ENCODE assay signal across 8 cellular contexts in the genomic region with DNA sequence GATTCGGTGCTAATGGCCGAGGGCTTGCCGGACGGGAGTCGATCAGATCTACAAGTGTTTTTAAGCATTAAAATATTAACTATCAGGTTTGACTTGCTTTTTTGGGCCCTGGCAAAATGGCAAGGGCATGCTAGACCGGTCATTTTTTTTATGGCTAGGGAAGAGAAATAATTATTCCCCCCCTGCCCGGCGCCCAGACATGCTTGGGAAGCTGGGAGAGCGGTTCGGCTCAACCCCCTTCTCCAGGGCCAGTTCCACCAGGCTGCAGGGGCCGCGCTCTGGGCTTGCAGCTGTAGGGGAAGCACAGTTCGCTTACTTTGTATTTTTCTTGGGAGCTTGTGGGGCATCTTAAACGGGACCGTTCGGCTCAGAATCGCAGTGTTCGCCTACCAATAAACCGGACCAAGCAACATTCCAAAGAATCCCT. TPM values are rescaled to one million over a fixed set of nuclear protein-coding genes. Genes with fewer than 3 reads are reported as not detected.
A peak's percentile ranks its signal among the peaks of the same experiment; 100 is the strongest.
DNase-seq lines count a peak whose midpoint lies in the region; ATAC-seq and TF ChIP-seq lines count a peak whose summit lies in the region.

No MANE protein-coding gene starts in this region.

- H4K8ac ChIP-seq in neuronal stem cell (ENCODE audit: low read depth, low read length) = no peak overlapping the region

- no peak overlapping the region for H3K14ac ChIP-seq in neuronal stem cell (ENCODE audit: low read length)

- H4K20me1 ChIP-seq in BLaER1 treated with 17β-estradiol and CSF1 and Interleukin-3, amounts not matched to agents 10 nM and 100 nM = peaks cover 48 to 60% (median 53%) of the 10 kb centered on the region in 11 experiments; a peak in 21 of 22 replicates

- in situ Hi-C loops in G401 (cut with HindIII; ENCODE audit: low sequenced_read_pairs) = no loop called here

- peak overlapping the region in 10 of 11 experiments; percentile 94 to 99 (median 98); a peak in 21 of 22 replicates for H3K27ac ChIP-seq in BLaER1 treated with 17β-estradiol and CSF1 and Interleukin-3, amounts not matched to agents 10 nM and 100 nM
- H3K27ac ChIP-seq in SJSA1 (peak overlapping the region; percentile 85), foreskin keratinocyte (peak overlapping the region; percentile 96), neuronal stem cell (replicated peaks; ENCODE audit: low read length) (peak overlapping the region; percentile 99)

- peaks cover 9 to 46% (median 20%) of the 10 kb centered on the region in 11 experiments; a peak in 21 of 22 replicates for H3K36me3 ChIP-seq in BLaER1 treated with 17β-estradiol and CSF1 and Interleukin-3, amounts not matched to agents 10 nM and 100 nM
- H3K36me3 ChIP-seq in SJSA1 = peaks cover 7% of the 10 kb centered on the region
- peaks cover 0 to 9% of the 10 kb centered on the region in 2 donors for H3K36me3 ChIP-seq in neuronal stem cell (replicated peaks in 1 of 2; ENCODE audit: control insufficient read depth in 2 of 2, insufficient read depth in 2 of 2, low read length in 2 of 2)

- no peaks in the 10 kb centered on the region for H3K79me1 ChIP-seq in neuronal stem cell (ENCODE audit: low read depth, low read length)

- WGBS in neuronal stem cell (ENCODE audit: extremely low coverage in 2 of 2, insufficient read length in 2 of 2, insufficient replicate concordance in 1 of 2), 2 donors = no CpG with 5 or more reads among the region's 19 CpGs

- peaks cover 56 to 65% (median 63%) of the 10 kb centered on the region in 10 experiments for H3K4me1 ChIP-seq in BLaER1 treated with 17β-estradiol and CSF1 and Interleukin-3, amounts not matched to agents 10 nM and 100 nM
- H3K4me1 ChIP-seq in SJSA1 (replicated peaks) (peaks cover 47% of the 10 kb centered on the region), foreskin keratinocyte (peaks cover 43% of the 10 kb centered on the region), neuronal stem cell (ENCODE audit: control insufficient read depth in 2 of 2, insufficient read depth in 1 of 2, low read depth in 1 of 2, low read length in 2 of 2) (peaks cover 16 to 44% of the 10 kb centered on the region in 2 donors)

- H2BK120ac ChIP-seq in neuronal stem cell (ENCODE audit: low read depth, low read length) = peak overlapping the region; percentile 44

- H2BK5ac ChIP-seq in neuronal stem cell (ENCODE audit: low read length) = peak overlapping the region; percentile 99

- H2BK15ac ChIP-seq in neuronal stem cell (ENCODE audit: low read length) = no peak overlapping the region

- H4K91ac ChIP-seq in neuronal stem cell (ENCODE audit: low read depth, low read length, poor library complexity) = no peak overlapping the region

- no peak for TF ChIP-seq CTCF in foreskin keratinocyte (conservative IDR thresholded peaks at IDR 0.05)

- H2AFZ ChIP-seq in neuronal stem cell (ENCODE audit: low read length) = no peak overlapping the region

- H3K23ac ChIP-seq in neuronal stem cell (ENCODE audit: low read depth, low read length, poor library complexity) = no peak overlapping the region

- no peaks in the 10 kb centered on the region for H3K27me3 ChIP-seq in BLaER1 treated with 17β-estradiol and CSF1 and Interleukin-3, amounts not matched to agents 10 nM and 100 nM
- H3K27me3 ChIP-seq in SJSA1 (replicated peaks) (no peaks in the 10 kb centered on the region), foreskin keratinocyte (no peaks in the 10 kb centered on the region), neuronal stem cell (ENCODE audit: control insufficient read depth in 3 of 3, insufficient read depth in 3 of 3, low read depth in 1 of 3, low read length in 3 of 3) (no peaks in the 10 kb centered on the region)

- DNase-seq in SJSA1 (ENCODE audit: low read depth in 1 of 2, low spot score in 2 of 2) (peak in 1 of 2 experiments; percentile 55), foreskin keratinocyte (peak in 1 of 2 donors; percentile 30), neuronal stem cell (ENCODE audit: low spot score) (no peak), NCI-H187 (lab: John Stamatoyannopoulos, UW) (no peak), G401 (ENCODE audit: low spot score) (no peak), NCI-H2227 (lab: John Stamatoyannopoulos, UW; ENCODE audit: unreplicated experiment) (no peak)
- no peak for DNase-seq in stimulated activated CD4-positive, alpha-beta T cell treated with anti-CD3 and anti-CD28 coated beads, Interleukin-2, amount 100 ng/mL, for 48 hours

- ATAC-seq in foreskin keratinocyte = no peak

- peak overlapping the region; percentile 93 to 98 (median 96) for H3K9ac ChIP-seq in BLaER1 treated with 17β-estradiol and CSF1 and Interleukin-3, amounts not matched to agents 10 nM and 100 nM
- no peak overlapping the region for H3K9ac ChIP-seq in neuronal stem cell (ENCODE audit: low read depth, low read length, poor library complexity)

- H3K9me3 ChIP-seq in BLaER1 treated with 17β-estradiol and CSF1 and Interleukin-3, amounts not matched to agents 10 nM and 100 nM (replicated peaks in 1 of 11) = no peaks in the 10 kb centered on the region
- no peaks in the 10 kb centered on the region for H3K9me3 ChIP-seq in SJSA1 (replicated peaks)
- no peaks in the 10 kb centered on the region for H3K9me3 ChIP-seq in neuronal stem cell (replicated peaks in 1 of 2; ENCODE audit: control insufficient read depth in 2 of 2, insufficient read depth in 1 of 2, low read depth in 1 of 2, low read length in 2 of 2)

- no peak overlapping the region for H3K4ac ChIP-seq in neuronal stem cell (ENCODE audit: low read length)

- H3K18ac ChIP-seq in neuronal stem cell (ENCODE audit: low read length) = peak overlapping the region; percentile 99

- peak overlapping the region; percentile 88 to 97 (median 92) for H3K4me2 ChIP-seq in BLaER1 treated with 17β-estradiol and CSF1 and Interleukin-3, amounts not matched to agents 10 nM and 100 nM
- H3K4me2 ChIP-seq in neuronal stem cell (ENCODE audit: insufficient read depth, low read length, poor library complexity, severe bottlenecking) = peak overlapping the region; percentile 85

- no peak overlapping the region for H2AK5ac ChIP-seq in neuronal stem cell (ENCODE audit: low read depth, low read length)

- peak overlapping the region; percentile 80 to 96 (median 92) for H3K4me3 ChIP-seq in BLaER1 treated with 17β-estradiol and CSF1 and Interleukin-3, amounts not matched to agents 10 nM and 100 nM
- H3K4me3 ChIP-seq in SJSA1 (peak overlapping the region; percentile 56), neuronal stem cell (ENCODE audit: low read length in 2 of 2) (peak overlapping the region; percentile 62 to 93)

- no peak overlapping the region for H2BK12ac ChIP-seq in neuronal stem cell (ENCODE audit: low read length)

RNA-seq across cellular contexts. Expression of a gene that starts 3.0 kb away (rescaled TPM):
- 4.4 and 6.4 TPM in 2 replicates for total RNA-seq in SJSA1 (2014; rRNA removed; shearing (Covaris generic))
- total RNA-seq in foreskin keratinocyte = 4.7 and 5.1 TPM in 2 replicates
- 2.4 and 2.6 TPM in 2 replicates for polyA plus RNA-seq in foreskin keratinocyte
- 67.4 TPM for polyA plus RNA-seq in neuronal stem cell (2013, experiment 1 of 2)
- polyA plus RNA-seq in neuronal stem cell (2013, experiment 2 of 2) = 70.5 TPM
- 0.06 and 0.88 TPM in 2 replicates for total RNA-seq in G401 (2014; rRNA removed; shearing (Covaris generic))
